ENCODE assay signal across 21 cellular contexts in the genomic region with DNA sequence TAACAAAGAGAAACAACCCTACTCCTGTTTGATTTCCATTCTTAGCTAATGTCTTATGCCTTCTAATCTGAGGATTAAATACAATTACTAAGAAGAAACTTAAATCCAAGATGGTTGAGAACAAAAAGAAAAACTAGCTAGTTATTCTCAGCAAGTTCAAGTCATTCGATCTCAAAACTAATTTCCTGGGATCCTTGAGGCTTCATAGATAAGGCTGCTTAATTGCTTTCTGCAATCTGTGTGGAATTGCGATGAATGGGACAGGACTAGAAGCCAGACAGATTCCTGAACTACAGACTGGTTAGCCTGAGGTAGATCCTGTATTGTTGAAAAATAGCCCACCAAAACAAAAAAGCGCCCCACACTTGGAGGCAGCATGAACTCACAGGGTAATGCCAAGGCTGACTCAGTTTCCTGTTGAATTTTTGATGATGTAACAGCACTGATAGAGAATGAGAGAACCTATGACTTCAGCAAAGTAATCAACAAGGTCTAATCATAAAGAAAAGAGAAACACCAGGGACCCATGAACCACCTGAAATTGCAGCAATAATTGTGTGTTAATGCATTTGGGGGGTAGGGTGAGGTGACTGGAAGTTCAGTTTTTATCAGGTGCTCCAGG. TPM values are rescaled to one million over a fixed set of nuclear protein-coding genes. Genes with fewer than 3 reads are reported as not detected.
DNase-seq lines count a peak whose midpoint lies in the region; ATAC-seq and TF ChIP-seq lines count a peak whose summit lies in the region.
"Had no signal": no experiment of that assay in that cellular context is flagged by ENCODE, and none has a peak within 500 bp of the region (broad histone marks: within the 10 kb centered on the region; RNA-seq: fewer than 3 reads in every experiment).

No MANE protein-coding gene starts in this region.

- peak; percentile 69 to 86 for ATAC-seq in activated CD4-positive, CD25-positive, alpha-beta regulatory T cell treated with anti-CD3 and anti-CD28 coated beads, Interleukin-2, amount 50 U/mL, for 24 hours
- ATAC-seq in HG03520 (IDR thresholded peaks at IDR 0.05; ENCODE audit: unreplicated experiment), result no peak
- no peak for ATAC-seq in HG03565 (IDR thresholded peaks at IDR 0.05; ENCODE audit: unreplicated experiment)
- ATAC-seq: left lobe of liver; naive thymus-derived CD4-positive, alpha-beta T cell had no signal

- H3K9me3 ChIP-seq in BE2C, result no peaks in the 10 kb centered on the region
- H3K9me3 ChIP-seq: ascending aorta, right atrium auricular region had no signal

- no peaks in the 10 kb centered on the region for H3K4me1 ChIP-seq in BE2C
- H3K4me1 ChIP-seq: ascending aorta, right atrium auricular region had no signal

- no peak for TF ChIP-seq CTCF in fibroblast of the aortic adventitia (IDR thresholded peaks at IDR 0.05; ENCODE audit: insufficient read depth, low read length)
- no peak for TF ChIP-seq CTCF in BE2C (IDR thresholded peaks at IDR 0.05; ENCODE audit: low read depth, low read length)

- H3K27me3 ChIP-seq in BE2C, result no peaks in the 10 kb centered on the region
- H3K27me3 ChIP-seq: ascending aorta, right atrium auricular region had no signal

- DNase-seq in activated CD4-positive, CD25-positive, alpha-beta regulatory T cell treated with anti-CD3 and anti-CD28 coated beads, Interleukin-2, amount 50 U/mL, for 72 hours, result no peak
- DNase-seq in ELR (ENCODE audit: low read depth), result peak; percentile 25
- peak; percentile 8 for DNase-seq in astrocyte of the hippocampus (ENCODE audit: low read depth, low spot score)
- DNase-seq in fibroblast of the aortic adventitia (ENCODE audit: low read depth), result peak; percentile 43
- DNase-seq in BE2C, result no peak
- DNase-seq: activated CD4-positive, alpha-beta T cell treated with anti-CD3 and anti-CD28 coated beads for 1 hour; DMS53; head of caudate nucleus; HFFc6; Kasumi-1; naive thymus-derived CD4-positive, alpha-beta T cell; NCI-H187 treated with DMSO at 0.1 percent for 48 hours; NCI-H748 treated with DMSO at 0.1 percent for 48 hours; substantia nigra; SW 1271 had no signal

- H3K36me3 ChIP-seq in BE2C, result peaks cover 5% of the 10 kb centered on the region; the same call in 1 of the 2 replicates

- H3K4me3 ChIP-seq in fibroblast of the aortic adventitia (ENCODE audit: low read depth, low read length), result no peak overlapping the region
- no peak overlapping the region for H3K4me3 ChIP-seq in BE2C (ENCODE audit: low read depth, low read length)
- H3K4me3 ChIP-seq: ascending aorta, right atrium auricular region had no signal

RNA-seq across cellular contexts. Expression of a gene that starts 33.9 kb away (rescaled TPM):
- 7.0 and 13.2 TPM in 2 replicates for total RNA-seq in fibroblast of the aortic adventitia (ENCODE audit: low replicate concordance)
- 2.4 TPM for polyA plus RNA-seq in BE2C (2012; ENCODE audit: insufficient read depth, insufficient read length, low read depth)

Comparison
In these comparisons a context has a peak if more than half of its experiments do, and no peak if none do; other contexts are left out.
1. ATAC-seq: peak in activated CD4-positive, CD25-positive, alpha-beta regulatory T cell treated with anti-CD3 and anti-CD28 coated beads, Interleukin-2, amount 50 U/mL, for 24 hours (2 of 2); none in HG03520 (single experiment) and HG03565 (single experiment).
2. DNase-seq: peak in ELR (single experiment), astrocyte of the hippocampus (single experiment) and fibroblast of the aortic adventitia (single experiment); none in activated CD4-positive, CD25-positive, alpha-beta regulatory T cell treated with anti-CD3 and anti-CD28 coated beads, Interleukin-2, amount 50 U/mL, for 72 hours (single experiment) and BE2C (single experiment).